ENCODE assay signal across 7 cellular contexts in genomic region chr3:141454906-141455602, GRCh38. TPM values are rescaled to one million over a fixed set of nuclear protein-coding genes. Genes with fewer than 3 reads are reported as not detected.
DNase-seq lines count a peak whose midpoint lies in the region; ATAC-seq and TF ChIP-seq lines count a peak whose summit lies in the region.

No MANE protein-coding gene starts in this region.

- peak; percentile 80 for DNase-seq in G401 (ENCODE audit: low spot score)
- peak; percentile 92 for DNase-seq in GM23248
- DNase-seq in NCI-H1092 (lab: John Stamatoyannopoulos, UW): peak; percentile 58
- peak; percentile 89 for DNase-seq in SK-MEL-5 (ENCODE audit: low read depth, low spot score)
- DNase-seq in chondrocyte (ENCODE audit: low spot score): no peak
- no peak for DNase-seq in left lung
- peak in 1 of 2 donors; percentile 37 for DNase-seq in tibial nerve (ENCODE audit: low spot score in 2 of 2)

- no peaks in the 10 kb centered on the region for H3K9me2 ChIP-seq in GM23248 (ENCODE audit: insufficient read depth)

- H3K4me3 Mint-ChIP-seq in chondrocyte (ENCODE audit: unreplicated experiment): no peak overlapping the region

- H3K4me3 ChIP-seq in GM23248 (peak overlapping the region; percentile 48), left lung (no peak overlapping the region), tibial nerve (no peak overlapping the region)

- intact Hi-C loops in left lung (cut with DNase I): loop anchor here (5.0 to 10.0 kb wide), 3 partner anchors 93 to 150 kb away; no protein-coding TSS in a partner anchor

- H2AFZ ChIP-seq in GM23248: peak overlapping the region; percentile 2; the same call in 1 of the 2 replicates

- peak overlapping the region; percentile 29 for H3K27ac Mint-ChIP-seq in chondrocyte (ENCODE audit: unreplicated experiment)

- no peaks in the 10 kb centered on the region for H4K20me1 ChIP-seq in GM23248 (ENCODE audit: insufficient read depth)

- in situ Hi-C loops in G401 (cut with HindIII; ENCODE audit: low sequenced_read_pairs) (no loop called here), GM23248 (cut with MboI) (loop anchor here (5.0 to 25.0 kb wide), 3 partner anchors 93 to 140 kb away; no protein-coding TSS in a partner anchor), SK-MEL-5 (cut with HindIII; ENCODE audit: low pct_unique_long_range_greater_than_20kb, low sequenced_read_pairs) (no loop called here)

- TF ChIP-seq CTCF in chondrocyte (IDR thresholded peaks at IDR 0.05) (peak; percentile 83), left lung (IDR thresholded peaks at IDR 0.05) (peak; percentile 49 to 70), tibial nerve (IDR thresholded peaks at IDR 0.05) (peak; percentile 65 to 78 (median 74))

- H3F3A ChIP-seq in GM23248 (ENCODE audit: insufficient read depth): peaks cover 45% of the 10 kb centered on the region

- WGBS in GM23248 (ENCODE audit: low coverage in 1 of 2, low lambda C conversion rate in 2 of 2, missing lambda C conversion rate in 2 of 2), 2 experiments: 75 to 80% methylated on average over 20 of the region's 20 CpGs
- 68 to 73% methylated on average over 20 of the region's 20 CpGs for WGBS in tibial nerve, 2 donors

- H3K4me1 Mint-ChIP-seq in chondrocyte (ENCODE audit: low read depth): peaks cover 36% of the 10 kb centered on the region

- TF ChIP-seq EP300 in tibial nerve (IDR thresholded peaks at IDR 0.05): no peak

- peak overlapping the region; percentile 78 for H3K4me2 ChIP-seq in GM23248 (ENCODE audit: unreplicated experiment)

- no peaks in the 10 kb centered on the region for H3K36me3 Mint-ChIP-seq in chondrocyte (ENCODE audit: low read depth)

- TF ChIP-seq POLR2A in tibial nerve (IDR thresholded peaks at IDR 0.05): no peak

- peak overlapping the region; percentile 81 for H3K9ac ChIP-seq in GM23248

- H3K27me3 ChIP-seq in GM23248 (replicated peaks; ENCODE audit: insufficient read depth) (no peaks in the 10 kb centered on the region), left lung (no peaks in the 10 kb centered on the region), tibial nerve (no peaks in the 10 kb centered on the region)

- H3K9me3 ChIP-seq in GM23248 (ENCODE audit: low read depth) (no peaks in the 10 kb centered on the region), left lung (no peaks in the 10 kb centered on the region), tibial nerve (no peaks in the 10 kb centered on the region)

- H3K4me1 ChIP-seq in GM23248 (ENCODE audit: insufficient read depth) (peaks cover 47% of the 10 kb centered on the region), left lung (peaks cover 8 to 18% of the 10 kb centered on the region in 2 donors), tibial nerve (peaks cover 0 to 29% (median 3%) of the 10 kb centered on the region in 4 donors)

- no peaks in the 10 kb centered on the region for H3K9me3 Mint-ChIP-seq in chondrocyte (ENCODE audit: low read depth)

- H3K27ac ChIP-seq in GM23248 (peak overlapping the region; percentile 96), left lung (no peak overlapping the region), tibial nerve (no peak overlapping the region)

- H3K79me2 ChIP-seq in GM23248 (ENCODE audit: insufficient read depth): no peaks in the 10 kb centered on the region

- peak; percentile 86 for ATAC-seq in left lung

- H3K36me3 ChIP-seq in GM23248 (ENCODE audit: low read depth) (no peaks in the 10 kb centered on the region), left lung (no peaks in the 10 kb centered on the region), tibial nerve (no peaks in the 10 kb centered on the region)

- no peaks in the 10 kb centered on the region for H3K27me3 Mint-ChIP-seq in chondrocyte (ENCODE audit: low read depth)

RNA-seq across cellular contexts. Expression of gene RASA2, which starts 31.8 kb away (rescaled TPM):
- total RNA-seq in G401 (2014; rRNA removed; shearing (Covaris generic)): 6.4 and 10.2 TPM in 2 replicates
- total RNA-seq in GM23248 (2014; rRNA removed; shearing (Covaris generic)): 18.8 and 21.0 TPM in 2 replicates
- polyA plus RNA-seq in GM23248 (2016; fragmentation: Nextera tagmentation; extraction: Ambion mirVana): 12.4 and 16.9 TPM in 2 replicates
- 9.9 and 12.1 TPM in 2 replicates for total RNA-seq in SK-MEL-5 (2014; rRNA removed; shearing (Covaris generic))
- polyA plus RNA-seq in SK-MEL-5 (2015; cell fraction: cytosol; rRNA removed): 4.2 and 7.1 TPM in 2 replicates
- polyA plus RNA-seq in SK-MEL-5 (2015; cell fraction: nucleus; rRNA removed): 25.0 and 27.6 TPM in 2 replicates
- total RNA-seq in chondrocyte (8.5 to 9.2 TPM (median 9.2 TPM) in 3 replicates), left lung (10 to 100 TPM; 17.2 to 23.3 TPM), tibial nerve (10 to 100 TPM; 19.6 to 46.8 (median 37.2) TPM)

Comparison
In these comparisons a context has a peak if more than half of its experiments do, and no peak if none do; other contexts are left out.
1. DNase-seq: peak in G401 (single experiment), GM23248 (single experiment), NCI-H1092 (single experiment) and SK-MEL-5 (single experiment); none in chondrocyte (single experiment) and left lung (0 of 2).
2. Peak in every context shown above with its lines, with median percentiles within 50 percentile points of each other: CTCF ChIP-seq.